In the genomic region with DNA sequence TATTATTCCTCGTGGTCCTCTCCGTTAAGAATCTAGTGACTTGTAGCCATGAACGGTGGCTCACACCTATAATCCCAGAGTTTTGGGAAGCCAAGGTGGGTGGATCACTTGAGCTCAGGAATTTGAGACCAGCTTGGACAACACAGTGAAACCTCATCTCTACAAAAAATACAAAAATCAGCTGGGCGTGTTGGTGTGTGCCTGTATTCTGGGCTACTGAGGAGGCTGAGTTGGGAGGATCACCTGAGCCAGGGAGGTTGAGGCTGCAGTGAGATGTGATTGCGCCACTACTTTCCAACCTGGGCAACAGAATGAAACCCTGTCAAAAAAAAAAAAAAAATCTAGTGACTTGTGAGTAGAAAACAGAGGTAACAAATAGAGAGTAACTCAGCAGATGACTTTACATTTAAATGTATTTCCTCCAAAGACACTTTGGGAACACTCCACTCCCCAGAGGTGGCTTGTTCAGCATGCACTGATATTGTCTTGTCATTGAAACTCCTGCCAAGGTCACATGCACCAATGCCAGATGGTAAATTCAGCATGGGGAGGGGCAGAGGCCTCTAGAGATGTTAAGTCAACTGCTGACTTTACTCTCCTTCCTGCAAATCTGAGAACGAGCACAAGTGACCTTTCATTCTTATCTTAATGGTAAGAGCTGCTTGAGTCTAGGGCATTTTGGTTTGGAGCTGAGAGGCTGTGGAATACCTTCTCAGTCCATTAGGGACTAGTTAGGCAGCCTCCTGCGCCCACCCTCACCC, we compare ENCODE assay signal across 2 cellular contexts.
TF ChIP-seq lines count a peak whose summit lies in the region.

No MANE protein-coding gene starts in this region.

TF ChIP-seq in GM23338, 12 proteins besides CTCF, POLR2A, EP300 and RAD21:
- TF ChIP-seq NANOG (IDR thresholded peaks at IDR 0.05; ENCODE audit: borderline replicate concordance) (no peak), EZH2 (IDR thresholded peaks at IDR 0.05; ENCODE audit: low read depth, unreplicated experiment) (no peak), ZNF114 (CRISPR knock-in tag; IDR thresholded peaks at IDR 0.05) (no peak), STAT1 (IDR thresholded peaks at IDR 0.05; ENCODE audit: unreplicated experiment) (no peak), JUNB (IDR thresholded peaks at IDR 0.05; ENCODE audit: unreplicated experiment) (no peak)
- TF ChIP-seq, protein P1, sequence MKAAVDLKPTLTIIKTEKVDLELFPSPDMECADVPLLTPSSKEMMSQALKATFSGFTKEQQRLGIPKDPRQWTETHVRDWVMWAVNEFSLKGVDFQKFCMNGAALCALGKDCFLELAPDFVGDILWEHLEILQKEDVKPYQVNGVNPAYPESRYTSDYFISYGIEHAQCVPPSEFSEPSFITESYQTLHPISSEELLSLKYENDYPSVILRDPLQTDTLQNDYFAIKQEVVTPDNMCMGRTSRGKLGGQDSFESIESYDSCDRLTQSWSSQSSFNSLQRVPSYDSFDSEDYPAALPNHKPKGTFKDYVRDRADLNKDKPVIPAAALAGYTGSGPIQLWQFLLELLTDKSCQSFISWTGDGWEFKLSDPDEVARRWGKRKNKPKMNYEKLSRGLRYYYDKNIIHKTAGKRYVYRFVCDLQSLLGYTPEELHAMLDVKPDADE (IDR thresholded peaks at IDR 0.05) = no peak

TF ChIP-seq in HepG2, 621 proteins besides CTCF, POLR2A, EP300 and RAD21:
- TF ChIP-seq, protein P2, sequence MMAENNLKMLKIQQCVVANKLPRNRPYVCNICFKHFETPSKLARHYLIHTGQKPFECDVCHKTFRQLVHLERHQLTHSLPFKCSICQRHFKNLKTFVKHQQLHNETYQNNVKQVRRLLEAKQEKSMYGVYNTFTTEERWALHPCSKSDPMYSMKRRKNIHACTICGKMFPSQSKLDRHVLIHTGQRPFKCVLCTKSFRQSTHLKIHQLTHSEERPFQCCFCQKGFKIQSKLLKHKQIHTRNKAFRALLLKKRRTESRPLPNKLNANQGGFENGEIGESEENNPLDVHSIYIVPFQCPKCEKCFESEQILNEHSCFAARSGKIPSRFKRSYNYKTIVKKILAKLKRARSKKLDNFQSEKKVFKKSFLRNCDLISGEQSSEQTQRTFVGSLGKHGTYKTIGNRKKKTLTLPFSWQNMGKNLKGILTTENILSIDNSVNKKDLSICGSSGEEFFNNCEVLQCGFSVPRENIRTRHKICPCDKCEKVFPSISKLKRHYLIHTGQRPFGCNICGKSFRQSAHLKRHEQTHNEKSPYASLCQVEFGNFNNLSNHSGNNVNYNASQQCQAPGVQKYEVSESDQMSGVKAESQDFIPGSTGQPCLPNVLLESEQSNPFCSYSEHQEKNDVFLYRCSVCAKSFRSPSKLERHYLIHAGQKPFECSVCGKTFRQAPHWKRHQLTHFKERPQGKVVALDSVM (CRISPR knock-in tag; IDR thresholded peaks at IDR 0.05) = peak; percentile 90
- TF ChIP-seq, protein P3, sequence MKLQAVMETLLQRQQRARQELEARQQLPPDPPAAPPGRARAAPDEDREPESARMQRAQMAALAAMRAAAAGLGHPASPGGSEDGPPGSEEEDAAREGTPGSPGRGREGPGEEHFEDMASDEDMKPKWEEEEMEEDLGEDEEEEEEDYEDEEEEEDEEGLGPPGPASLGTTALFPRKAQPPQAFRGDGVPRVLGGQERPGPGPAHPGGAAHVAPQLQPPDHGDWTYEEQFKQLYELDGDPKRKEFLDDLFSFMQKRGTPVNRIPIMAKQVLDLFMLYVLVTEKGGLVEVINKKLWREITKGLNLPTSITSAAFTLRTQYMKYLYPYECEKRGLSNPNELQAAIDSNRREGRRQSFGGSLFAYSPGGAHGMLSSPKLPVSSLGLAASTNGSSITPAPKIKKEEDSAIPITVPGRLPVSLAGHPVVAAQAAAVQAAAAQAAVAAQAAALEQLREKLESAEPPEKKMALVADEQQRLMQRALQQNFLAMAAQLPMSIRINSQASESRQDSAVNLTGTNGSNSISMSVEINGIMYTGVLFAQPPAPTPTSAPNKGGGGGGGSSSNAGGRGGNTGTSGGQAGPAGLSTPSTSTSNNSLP (IDR thresholded peaks at IDR 0.05; ENCODE audit: low read depth, low read length) = no peak
